Comparison of ENCODE assay signal across 8 cellular contexts in genomic region chr4:154982187-154983047, GRCh38.
DNase-seq lines count a peak whose midpoint lies in the region; ATAC-seq, FAIRE-seq and TF ChIP-seq lines count a peak whose summit lies in the region.

No MANE protein-coding gene starts in this region.

- 9% methylated on average over 10 of the region's 10 CpGs for WGBS in GM12878 (ENCODE audit: insufficient coverage, insufficient replicate concordance, low lambda C conversion rate, missing lambda C conversion rate)

- H3K9me3 Mint-ChIP-seq in activated T-helper 2 cell treated with anti-CD3 and anti-CD28 coated beads, Interferon-gamma antibody, Interleukin-2, Interleukin-4, amounts not matched to agents 10 μg/mL and 5 μg/mL and 100 μg/mL, durations not matched to agents 14 hours and 24 hours and 36 hours = no peaks in the 10 kb centered on the region

- no peak overlapping the region for H3K4me2 ChIP-seq in GM12878 (ENCODE audit: control insufficient read depth, insufficient read depth)

- no peak overlapping the region for H3K27ac Mint-ChIP-seq in activated T-helper 2 cell treated with anti-CD3 and anti-CD28 coated beads, Interferon-gamma antibody, Interleukin-2, Interleukin-4, amounts not matched to agents 10 μg/mL and 5 μg/mL and 100 μg/mL, durations not matched to agents 14 hours and 24 hours and 36 hours

- no peak for TF ChIP-seq POLR2A in GM12878 (IDR thresholded peaks at IDR 0.05; ENCODE audit: low read depth, low read length)

- no peaks in the 10 kb centered on the region for H3K27me3 Mint-ChIP-seq in activated T-helper 2 cell treated with anti-CD3 and anti-CD28 coated beads, Interferon-gamma antibody, Interleukin-2, Interleukin-4, amounts not matched to agents 10 μg/mL and 5 μg/mL and 100 μg/mL, durations not matched to agents 14 hours and 24 hours and 36 hours (ENCODE audit: low read depth)

- no peak overlapping the region for H2AFZ ChIP-seq in GM12878 (ENCODE audit: control insufficient read depth, low read depth, low read length)

- FAIRE-seq in GM19239 (lab: Jason Lieb, UNC) = peak; percentile 82
- peak; percentile 85 for FAIRE-seq in GM12878 (lab: Jason Lieb, UNC)

- peak; percentile 47 for ATAC-seq in HG03460 (IDR thresholded peaks at IDR 0.05; ENCODE audit: unreplicated experiment)
- peak; percentile 86 for ATAC-seq in GM12878

- no peaks in the 10 kb centered on the region for H3K36me3 Mint-ChIP-seq in activated T-helper 2 cell treated with anti-CD3 and anti-CD28 coated beads, Interferon-gamma antibody, Interleukin-2, Interleukin-4, amounts not matched to agents 10 μg/mL and 5 μg/mL and 100 μg/mL, durations not matched to agents 14 hours and 24 hours and 36 hours (ENCODE audit: low read depth)

- in situ Hi-C loops in GM12878 (cut with MboI) = loop anchor here (5.0 to 25.0 kb wide), 2 partner anchors 390 to 805 kb away; no protein-coding TSS in a partner anchor

- TF ChIP-seq EP300 in GM12878 (IDR thresholded peaks at IDR 0.05; ENCODE audit: borderline replicate concordance in 1 of 2, control insufficient read depth in 1 of 2, low read depth in 2 of 2, low read length in 2 of 2) = no peak

- POLR2A ChIA-PET in GM12878 (lab: Charles Lee) = no interaction called here

- no peak overlapping the region for H3K9ac ChIP-seq in GM12878 (ENCODE audit: control insufficient read depth, insufficient read depth, low read length)

- no peak overlapping the region for H3K4me3 ChIP-seq in GM12878

- H3K27ac ChIP-seq in GM12878 (ENCODE audit: control insufficient read depth, insufficient read depth) = no peak overlapping the region

- H3K27me3 ChIP-seq in GM12878 (replicated peaks in 1 of 2; ENCODE audit: control insufficient read depth in 2 of 2, insufficient read depth in 2 of 2, low read length in 1 of 2) = no peaks in the 10 kb centered on the region

- intact Hi-C loops in GM12878 (cut with micrococcal nuclease; ENCODE audit: unreplicated experiment) = loop anchor here (1.0 to 5.0 kb wide), 3 partner anchors 372 to 805 kb away; no protein-coding TSS in a partner anchor
- intact Hi-C loops in activated T-helper 2 cell treated with anti-CD3 and anti-CD28 coated beads, Interferon-gamma antibody, Interleukin-2, Interleukin-4, amounts not matched to agents 10 μg/mL and 5 μg/mL and 100 μg/mL, durations not matched to agents 14 hours and 24 hours and 36 hours (cut with micrococcal nuclease) = loop anchor here (2.0 kb wide), 1 partner anchor 388 kb away; no protein-coding TSS in a partner anchor

- no peaks in the 10 kb centered on the region for H4K20me1 ChIP-seq in GM12878 (ENCODE audit: control insufficient read depth, insufficient read depth)

- H3K36me3 ChIP-seq in GM12878 (ENCODE audit: control insufficient read depth in 2 of 2, insufficient read depth in 2 of 2, low read length in 1 of 2) = no peaks in the 10 kb centered on the region

- H3K4me1 Mint-ChIP-seq in activated T-helper 2 cell treated with anti-CD3 and anti-CD28 coated beads, Interferon-gamma antibody, Interleukin-2, Interleukin-4, amounts not matched to agents 10 μg/mL and 5 μg/mL and 100 μg/mL, durations not matched to agents 14 hours and 24 hours and 36 hours (ENCODE audit: low read depth) = no peaks in the 10 kb centered on the region

- no peaks in the 10 kb centered on the region for H3K79me2 ChIP-seq in GM12878 (ENCODE audit: control insufficient read depth, insufficient read depth, low read length)

- RAD21 ChIA-PET in GM12878 (lab: Charles Lee; ENCODE audit: unreplicated experiment) = interaction anchor here (0.8 kb wide), 1 partner anchor 372 kb away, joined by 3 read pairs; no protein-coding TSS in a partner anchor

- SMC1A ChIA-PET in GM12878 (lab: Charles Lee; ENCODE audit: uncharacterized antibody, unreplicated experiment) = interaction anchor here (0.6 to 2.7 kb wide), 6 partner anchors 15 to 389 kb away, joined by 3 to 10 read pairs (median 3); no protein-coding TSS in a partner anchor

- H3K9me3 ChIP-seq in GM12878 (replicated peaks; ENCODE audit: control insufficient read depth, insufficient read depth, low read length) = no peaks in the 10 kb centered on the region

- CTCF ChIA-PET in GM12878 (lab: Yijun Ruan, JAX) = interaction anchor here (0.6 to 1.6 kb wide), 11 partner anchors 11 to 971 kb away, joined by 3 to 5 read pairs (median 4); partner anchors contain the start of gene CTSO

- TF ChIP-seq CTCF in GM12878 (IDR thresholded peaks at IDR 0.05 in 2 of 3, conservative IDR thresholded peaks at IDR 0.05 in 1 of 3; ENCODE audit: control insufficient read depth in 2 of 3, extremely low read depth in 1 of 3, insufficient read depth in 1 of 3, low read depth in 3 of 3, low read length in 3 of 3) = peak; percentile 72 to 73 (median 72)

- TF ChIP-seq RAD21 in GM12878 (IDR thresholded peaks at IDR 0.05; ENCODE audit: insufficient read depth, low read depth, low read length) = peak; percentile 71

- DNase-seq in COLO668 (lab: John Stamatoyannopoulos, UW; ENCODE audit: unreplicated experiment) (peak; percentile 44), GM19239 (ENCODE audit: insufficient read length, low spot score) (peak; percentile 22), RKO (ENCODE audit: low spot score) (peak; percentile 49), GM12878 (ENCODE audit: low read depth, low spot score) (peak; percentile 15), inferior parietal cortex (ENCODE audit: extremely low spot score) (peak; percentile 69)
- peak; percentile 35 to 52 for DNase-seq in stimulated activated CD4-positive, alpha-beta T cell treated with anti-CD3 and anti-CD28 coated beads, Interleukin-2, amount 100 ng/mL, for 24 hours
- DNase-seq in activated T-helper 2 cell treated with anti-CD3 and anti-CD28 coated beads, Interferon-gamma antibody, Interleukin-2, Interleukin-4, amounts not matched to agents 10 μg/mL and 5 μg/mL and 100 μg/mL, durations not matched to agents 14 hours and 24 hours and 36 hours (ENCODE audit: low spot score) = no peak

- no peak overlapping the region for H3K4me3 Mint-ChIP-seq in activated T-helper 2 cell treated with anti-CD3 and anti-CD28 coated beads, Interferon-gamma antibody, Interleukin-2, Interleukin-4, amounts not matched to agents 10 μg/mL and 5 μg/mL and 100 μg/mL, durations not matched to agents 14 hours and 24 hours and 36 hours (ENCODE audit: low read depth)

- H3K4me1 ChIP-seq in GM12878 (ENCODE audit: control insufficient read depth, insufficient read depth, low read length) = no peaks in the 10 kb centered on the region

- BruUV-seq in GM12878 (replicated peaks; lab: Mats Ljungman, UMichigan) = no TSS peak

TF ChIP-seq in GM12878, 131 proteins besides CTCF, POLR2A, EP300 and RAD21:
- peak; percentile 85 for TF ChIP-seq SMC3 (IDR thresholded peaks at IDR 0.05; ENCODE audit: borderline replicate concordance, low read length)
- no peak for TF ChIP-seq RCOR1 (conservative IDR thresholded peaks at IDR 0.05; ENCODE audit: low read depth, low read length)
